1 cellular context compared by ENCODE assay signal in the genomic region with DNA sequence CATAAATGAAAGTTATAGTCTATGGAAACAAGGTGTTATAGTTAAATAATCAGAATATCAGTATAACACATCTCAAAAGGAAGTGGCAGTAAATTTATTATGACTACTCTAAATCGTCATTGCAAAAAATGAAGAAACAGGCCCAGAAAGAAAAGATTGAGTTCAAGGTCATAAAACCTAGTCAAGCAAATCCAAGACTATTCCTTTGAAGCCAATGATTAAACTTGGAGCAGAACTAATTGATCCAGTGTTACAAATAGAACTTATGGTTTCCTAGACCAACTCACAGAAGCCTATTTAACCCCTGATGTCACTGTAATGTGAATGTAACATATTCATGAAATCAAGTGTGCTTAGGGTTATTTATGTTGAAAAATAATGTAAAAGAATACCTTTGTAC.
TF ChIP-seq lines count a peak whose summit lies in the region.

No MANE protein-coding gene starts in this region.

TF ChIP-seq in IMR-90, 13 proteins besides CTCF, POLR2A, EP300 and RAD21:
- TF ChIP-seq RFX5 (IDR thresholded peaks at IDR 0.05; ENCODE audit: low read depth, low read length) (no peak), CEBPB (IDR thresholded peaks at IDR 0.05; ENCODE audit: low read depth, low read length) (no peak)
- TF ChIP-seq, protein P1, sequence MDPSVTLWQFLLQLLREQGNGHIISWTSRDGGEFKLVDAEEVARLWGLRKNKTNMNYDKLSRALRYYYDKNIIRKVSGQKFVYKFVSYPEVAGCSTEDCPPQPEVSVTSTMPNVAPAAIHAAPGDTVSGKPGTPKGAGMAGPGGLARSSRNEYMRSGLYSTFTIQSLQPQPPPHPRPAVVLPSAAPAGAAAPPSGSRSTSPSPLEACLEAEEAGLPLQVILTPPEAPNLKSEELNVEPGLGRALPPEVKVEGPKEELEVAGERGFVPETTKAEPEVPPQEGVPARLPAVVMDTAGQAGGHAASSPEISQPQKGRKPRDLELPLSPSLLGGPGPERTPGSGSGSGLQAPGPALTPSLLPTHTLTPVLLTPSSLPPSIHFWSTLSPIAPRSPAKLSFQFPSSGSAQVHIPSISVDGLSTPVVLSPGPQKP (IDR thresholded peaks at IDR 0.05; ENCODE audit: borderline replicate concordance, low read depth, low read length), result no peak
